ENCODE assay signal across 19 cellular contexts in the genomic region with DNA sequence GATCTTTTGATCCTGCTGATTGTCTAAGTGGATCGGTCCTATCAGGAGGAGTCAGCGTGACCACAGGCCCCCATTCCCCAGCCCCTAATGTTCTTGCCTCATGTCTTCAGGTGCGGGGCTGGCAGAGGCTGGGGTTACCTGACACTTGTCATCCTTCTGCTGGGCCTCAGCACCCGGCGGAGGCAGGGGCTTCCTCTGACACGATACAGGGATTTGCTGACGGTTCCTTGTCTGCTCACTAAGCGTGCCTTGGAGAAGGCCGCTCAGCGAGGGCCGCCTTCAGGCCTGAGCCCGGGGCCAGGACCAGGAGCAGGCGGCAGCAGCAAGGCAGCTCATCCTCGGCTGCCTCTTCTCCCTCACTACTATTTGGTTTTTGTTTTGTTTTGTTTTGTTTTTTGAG.
"Had no signal": no experiment of that assay in that cellular context is flagged by ENCODE, and none has a peak within 500 bp of the region (broad histone marks: within the 10 kb centered on the region; RNA-seq: fewer than 3 reads in every experiment).

No MANE protein-coding gene starts in this region.

- DNase-seq: activated CD4-positive, alpha-beta T cell treated with anti-CD3 and anti-CD28 coated beads, Interleukin-2, amount 10 ng/mL, durations not matched to agents 7 days and 5 days; activated CD4-positive, CD25-positive, alpha-beta regulatory T cell treated with anti-CD3 and anti-CD28 coated beads, Interleukin-2, amount 50 U/mL, for 72 hours; activated CD8-positive, alpha-beta T cell treated with anti-CD3 and anti-CD28 coated beads, Interleukin-2, amount 10 ng/mL, durations not matched to agents 7 days and 5 days; activated naive CD8-positive, alpha-beta T cell treated with anti-CD3 and anti-CD28 coated beads for 36 hours; esophagus squamous epithelium; gastrocnemius medialis; occipital lobe; stimulated activated CD4-positive, alpha-beta T cell treated with anti-CD3 and anti-CD28 coated beads, Interleukin-1b, Interleukin-23, amount 100 ng/mL, for 48 hours; stimulated activated naive CD8-positive, alpha-beta T cell treated with anti-CD3 and anti-CD28 coated beads, Interleukin-15, amount 100 ng/mL, for 72 hours; uterus had no signal

- ATAC-seq: activated CD8-positive, alpha-beta T cell treated with anti-CD3 and anti-CD28 coated beads, Interleukin-2, amount 10 ng/mL, durations not matched to agents 7 days and 5 days; gastrocnemius medialis; left lung; SK-N-SH treated with all-trans-retinoic acid at 6 μM for 48 hours; stimulated activated effector memory CD8-positive, alpha-beta T cell treated with anti-CD3 and anti-CD28 coated beads, Interleukin-12 subunit alpha, Interleukin-12 subunit beta, amount 100 ng/mL, for 72 hours; stimulated activated naive CD8-positive, alpha-beta T cell treated with anti-CD3 and anti-CD28 coated beads, Interleukin-15, amount 100 ng/mL, for 72 hours had no signal

- H3K27me3 ChIP-seq: breast epithelium, esophagus squamous epithelium, gastrocnemius medialis, left lung, uterus had no signal

- H3K4me3 Mint-ChIP-seq: activated CD4-positive, alpha-beta T cell treated with anti-CD3 and anti-CD28 coated beads, Interleukin-2, amount 10 ng/mL, durations not matched to agents 7 days and 5 days; activated CD8-positive, alpha-beta T cell treated with anti-CD3 and anti-CD28 coated beads, Interleukin-2, amount 10 ng/mL, durations not matched to agents 7 days and 5 days; activated naive CD8-positive, alpha-beta T cell treated with anti-CD3 and anti-CD28 coated beads for 36 hours; memory B cell; stimulated activated effector memory CD8-positive, alpha-beta T cell treated with anti-CD3 and anti-CD28 coated beads, Interleukin-12 subunit alpha, Interleukin-12 subunit beta, amount 100 ng/mL, for 72 hours; stimulated activated naive CD8-positive, alpha-beta T cell treated with anti-CD3 and anti-CD28 coated beads, Interleukin-15, amount 100 ng/mL, for 72 hours; T-helper 2 cell treated with Interferon-gamma antibody and Interleukin-4, amounts not matched to agents 5 μg/mL and 100 μg/mL, for 36 hours had no signal

- H3K36me3 ChIP-seq: breast epithelium, esophagus squamous epithelium, gastrocnemius medialis, left lung, tibial artery, uterus had no signal

- H3K27me3 Mint-ChIP-seq: activated CD4-positive, alpha-beta T cell treated with anti-CD3 and anti-CD28 coated beads, Interleukin-2, amount 10 ng/mL, durations not matched to agents 7 days and 5 days; activated naive CD8-positive, alpha-beta T cell treated with anti-CD3 and anti-CD28 coated beads for 36 hours; memory B cell; stimulated activated naive CD8-positive, alpha-beta T cell treated with anti-CD3 and anti-CD28 coated beads, Interleukin-15, amount 100 ng/mL, for 72 hours had no signal

- H3K36me3 Mint-ChIP-seq: activated naive CD8-positive, alpha-beta T cell treated with anti-CD3 and anti-CD28 coated beads for 36 hours; stimulated activated effector memory CD8-positive, alpha-beta T cell treated with anti-CD3 and anti-CD28 coated beads, Interleukin-12 subunit alpha, Interleukin-12 subunit beta, amount 100 ng/mL, for 72 hours had no signal

- H3K4me1 Mint-ChIP-seq: activated CD4-positive, alpha-beta T cell treated with anti-CD3 and anti-CD28 coated beads, Interleukin-2, amount 10 ng/mL, durations not matched to agents 7 days and 5 days; activated naive CD8-positive, alpha-beta T cell treated with anti-CD3 and anti-CD28 coated beads for 36 hours; memory B cell; stimulated activated effector memory CD8-positive, alpha-beta T cell treated with anti-CD3 and anti-CD28 coated beads, Interleukin-12 subunit alpha, Interleukin-12 subunit beta, amount 100 ng/mL, for 72 hours; stimulated activated naive CD8-positive, alpha-beta T cell treated with anti-CD3 and anti-CD28 coated beads, Interleukin-15, amount 100 ng/mL, for 72 hours had no signal

- H3K9me3 Mint-ChIP-seq: activated CD4-positive, alpha-beta T cell treated with anti-CD3 and anti-CD28 coated beads, Interleukin-2, amount 10 ng/mL, durations not matched to agents 7 days and 5 days; activated naive CD8-positive, alpha-beta T cell treated with anti-CD3 and anti-CD28 coated beads for 36 hours; memory B cell; stimulated activated effector memory CD8-positive, alpha-beta T cell treated with anti-CD3 and anti-CD28 coated beads, Interleukin-12 subunit alpha, Interleukin-12 subunit beta, amount 100 ng/mL, for 72 hours; stimulated activated naive CD8-positive, alpha-beta T cell treated with anti-CD3 and anti-CD28 coated beads, Interleukin-15, amount 100 ng/mL, for 72 hours; T-helper 2 cell treated with Interferon-gamma antibody and Interleukin-4, amounts not matched to agents 5 μg/mL and 100 μg/mL, for 36 hours had no signal

- H3K4me1 ChIP-seq: breast epithelium, gastrocnemius medialis, left lung had no signal

- H3K9me3 ChIP-seq: breast epithelium, esophagus squamous epithelium, gastrocnemius medialis, left lung, tibial artery, uterus had no signal

- H3K27ac ChIP-seq: breast epithelium, coronary artery, esophagus squamous epithelium, gastrocnemius medialis, left lung, tibial artery, uterus, VCaP had no signal

- H3K4me3 ChIP-seq: breast epithelium, coronary artery, esophagus squamous epithelium, gastrocnemius medialis, left lung, tibial artery, uterus had no signal

- H3K27ac Mint-ChIP-seq: activated CD4-positive, alpha-beta T cell treated with anti-CD3 and anti-CD28 coated beads, Interleukin-2, amount 10 ng/mL, durations not matched to agents 7 days and 5 days; activated CD8-positive, alpha-beta T cell treated with anti-CD3 and anti-CD28 coated beads, Interleukin-2, amount 10 ng/mL, durations not matched to agents 7 days and 5 days; activated naive CD8-positive, alpha-beta T cell treated with anti-CD3 and anti-CD28 coated beads for 36 hours; memory B cell; stimulated activated effector memory CD8-positive, alpha-beta T cell treated with anti-CD3 and anti-CD28 coated beads, Interleukin-12 subunit alpha, Interleukin-12 subunit beta, amount 100 ng/mL, for 72 hours; T-helper 2 cell treated with Interferon-gamma antibody and Interleukin-4, amounts not matched to agents 5 μg/mL and 100 μg/mL, for 36 hours had no signal
